Comparison of ENCODE assay signal across 8 cellular contexts in the genomic region with DNA sequence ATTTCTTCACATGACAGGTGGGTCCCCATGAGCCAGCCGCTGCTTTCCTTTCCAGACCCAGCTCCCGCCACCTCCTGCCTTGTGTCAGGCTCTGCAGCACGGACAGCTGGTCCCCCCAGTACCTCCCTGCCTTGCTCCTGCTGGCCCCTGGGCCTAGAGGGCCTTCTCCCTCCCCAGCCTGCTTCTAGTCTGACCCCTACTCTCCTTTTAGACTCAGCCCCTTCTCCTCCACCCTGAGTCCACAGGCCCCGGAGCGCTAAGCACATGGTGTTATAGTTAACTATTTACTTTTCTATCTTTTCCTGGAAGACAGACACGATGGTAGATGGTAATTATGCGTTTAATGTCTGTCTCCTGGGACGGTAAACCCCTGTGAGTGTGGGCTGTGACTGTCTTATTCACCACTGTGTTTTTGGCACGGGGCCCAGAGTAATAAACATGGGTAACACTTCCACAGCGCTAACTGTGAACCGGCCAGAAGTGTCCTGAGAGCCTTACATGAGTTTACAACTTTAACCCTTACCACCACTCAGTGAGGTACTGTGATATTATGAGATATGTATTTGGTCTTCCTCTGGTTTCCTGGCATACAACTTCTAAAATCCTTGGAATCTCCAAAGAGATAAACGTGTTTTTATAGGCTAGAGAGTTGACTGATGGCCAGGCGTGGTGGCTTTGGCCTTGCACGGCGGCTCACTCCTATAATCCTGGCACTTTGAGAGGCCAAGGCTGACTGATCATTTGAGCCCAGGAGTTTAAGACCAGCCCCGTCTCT. TPM values are rescaled to one million over a fixed set of nuclear protein-coding genes. Genes with fewer than 3 reads are reported as not detected.
DNase-seq lines count a peak whose midpoint lies in the region; ATAC-seq and TF ChIP-seq lines count a peak whose summit lies in the region.

No MANE protein-coding gene starts in this region.

- no peaks in the 10 kb centered on the region for H3K27me3 ChIP-seq in colonic mucosa

- peaks cover 5% of the 10 kb centered on the region for H3K36me3 Mint-ChIP-seq in natural killer cell treated with Interleukin-12 subunit alpha and Interleukin-12 subunit beta and Interleukin-15 and Interleukin-18, amount 100 ng/mL, for 72 hours

- peak overlapping the region; percentile 76 to 90 for H3K27ac Mint-ChIP-seq in natural killer cell treated with Interleukin-12 subunit alpha and Interleukin-12 subunit beta and Interleukin-15 and Interleukin-18, amount 100 ng/mL, for 72 hours

- peak overlapping the region; percentile 42 for H3K27ac ChIP-seq in colonic mucosa

- no peak overlapping the region for H3K4me3 ChIP-seq in colonic mucosa

- peak; percentile 22 for DNase-seq in stimulated activated CD4-positive, alpha-beta T cell treated with anti-CD3 and anti-CD28 coated beads, Interleukin-15, amount 100 ng/mL, for 24 hours
- DNase-seq in stimulated activated CD4-positive, alpha-beta T cell treated with anti-CD3 and anti-CD28 coated beads, Interleukin-2, amount 100 ng/mL, for 48 hours: no peak
- DNase-seq in NCI-H446 (lab: John Stamatoyannopoulos, UW) (peak; percentile 92 to 94), colonic mucosa (peak; percentile 96), medulla oblongata (ENCODE audit: extremely low spot score) (no peak), cortex of kidney (lab: John Stamatoyannopoulos, UW) (no peak)
- peak; percentile 72 for DNase-seq in natural killer cell treated with Interleukin-12 subunit alpha and Interleukin-12 subunit beta and Interleukin-15 and Interleukin-18, amount 100 ng/mL, for 72 hours (ENCODE audit: low spot score)

- intact Hi-C loops in colonic mucosa (cut with DNase I): no loop called here

- TF ChIP-seq CTCF in colonic mucosa (IDR thresholded peaks at IDR 0.05): no peak

- H3K9me3 ChIP-seq in colonic mucosa: no peaks in the 10 kb centered on the region

- H3K4me1 ChIP-seq in colonic mucosa: peaks cover 20% of the 10 kb centered on the region

- H3K9me3 Mint-ChIP-seq in natural killer cell treated with Interleukin-12 subunit alpha and Interleukin-12 subunit beta and Interleukin-15 and Interleukin-18, amount 100 ng/mL, for 72 hours: no peaks in the 10 kb centered on the region

- H3K9ac ChIP-seq in colonic mucosa (ENCODE audit: low read depth in 2 of 2, low read length in 2 of 2): peak overlapping the region in 1 of 2 donors; percentile 71

- H3K36me3 ChIP-seq in colonic mucosa: peaks cover under 1% of the 10 kb centered on the region

- H3K4me3 Mint-ChIP-seq in natural killer cell treated with Interleukin-12 subunit alpha and Interleukin-12 subunit beta and Interleukin-15 and Interleukin-18, amount 100 ng/mL, for 72 hours: peak overlapping the region; percentile 72

- peak; percentile 86 to 88 for ATAC-seq in natural killer cell treated with Interleukin-12 subunit alpha and Interleukin-12 subunit beta and Interleukin-15 and Interleukin-18, amount 100 ng/mL, for 72 hours
- no peak for ATAC-seq in GM21529 (IDR thresholded peaks at IDR 0.05; ENCODE audit: unreplicated experiment)

- H3K27me3 Mint-ChIP-seq in natural killer cell treated with Interleukin-12 subunit alpha and Interleukin-12 subunit beta and Interleukin-15 and Interleukin-18, amount 100 ng/mL, for 72 hours: no peaks in the 10 kb centered on the region

- H3K4me1 Mint-ChIP-seq in natural killer cell treated with Interleukin-12 subunit alpha and Interleukin-12 subunit beta and Interleukin-15 and Interleukin-18, amount 100 ng/mL, for 72 hours (ENCODE audit: low read depth in 2 of 2): peaks cover 27 to 38% of the 10 kb centered on the region in 2 donors

RNA-seq across cellular contexts. Expression of a gene that starts 41.2 kb away (rescaled TPM):
- 100 to 1,000 TPM in 1 of 2 donors, 10 to 100 TPM in 1; 67.3 to 105 TPM for total RNA-seq in colonic mucosa
- total RNA-seq in natural killer cell treated with Interleukin-12 subunit alpha and Interleukin-12 subunit beta and Interleukin-15 and Interleukin-18, amount 100 ng/mL, for 72 hours: 10 to 100 TPM; 28.4 to 78.3 TPM

Comparison
In these comparisons a context has a peak if more than half of its experiments do, and no peak if none do; other contexts are left out.
1. DNase-seq: peak in stimulated activated CD4-positive, alpha-beta T cell treated with anti-CD3 and anti-CD28 coated beads, Interleukin-15, amount 100 ng/mL, for 24 hours (single experiment), NCI-H446 (2 of 2), colonic mucosa (single experiment) and natural killer cell treated with Interleukin-12 subunit alpha and Interleukin-12 subunit beta and Interleukin-15 and Interleukin-18, amount 100 ng/mL, for 72 hours (single experiment); none in stimulated activated CD4-positive, alpha-beta T cell treated with anti-CD3 and anti-CD28 coated beads, Interleukin-2, amount 100 ng/mL, for 48 hours (0 of 2), medulla oblongata (single experiment) and cortex of kidney (single experiment).